Comparison of ENCODE assay signal across 4 cellular contexts in the genomic region with DNA sequence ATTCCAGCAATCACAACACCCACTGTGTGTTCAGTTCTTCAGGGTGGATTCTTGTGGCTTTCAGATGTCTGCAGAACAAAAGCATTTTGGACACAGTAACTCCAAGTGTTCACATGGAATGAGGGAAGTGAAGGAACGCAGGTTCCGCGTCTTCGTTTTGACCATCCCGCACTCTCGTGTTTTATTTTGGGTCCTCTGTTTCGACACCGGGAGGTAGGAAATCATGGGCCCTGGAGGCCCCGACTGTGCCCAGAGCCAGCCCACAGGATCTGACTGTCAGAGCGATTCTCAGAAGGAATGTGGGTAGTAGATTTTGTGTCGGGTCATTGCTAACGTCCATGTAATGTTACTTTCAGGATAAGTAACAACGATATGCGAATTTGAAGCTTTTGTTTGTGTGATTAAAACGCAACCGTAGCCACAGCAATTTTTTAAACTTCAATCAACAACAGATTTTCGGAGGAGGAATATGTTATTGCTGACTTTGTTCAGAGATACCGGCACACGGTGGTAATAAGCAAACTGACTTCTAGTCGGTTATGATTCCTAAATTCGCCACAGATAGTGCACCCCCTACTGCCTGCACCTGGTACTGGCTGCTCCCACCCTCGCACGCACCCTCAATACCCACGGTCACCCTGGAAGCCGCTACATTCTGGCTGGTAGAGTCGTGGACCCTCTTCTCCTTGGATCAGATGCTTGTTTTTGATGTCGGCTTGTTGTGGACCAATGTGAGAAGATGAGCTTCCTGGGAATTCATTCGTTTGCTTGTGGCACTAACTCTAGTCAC.
TF ChIP-seq lines count a peak whose summit lies in the region.

No MANE protein-coding gene starts in this region.

TF ChIP-seq in SK-N-SH, 30 proteins besides CTCF, POLR2A, EP300 and RAD21:
- no peak for TF ChIP-seq RXRA (IDR thresholded peaks at IDR 0.05; ENCODE audit: borderline replicate concordance, low read depth)

TF ChIP-seq in SK-N-SH treated with all-trans-retinoic acid at 6 μM for 48 hours, 23 proteins besides CTCF, POLR2A, EP300 and RAD21:
- TF ChIP-seq POU6F1 (CRISPR knock-in tag; IDR thresholded peaks at IDR 0.05; ENCODE audit: borderline replicate concordance, low read depth): no peak
- no peak for TF ChIP-seq ARNTL (CRISPR knock-in tag; IDR thresholded peaks at IDR 0.05; ENCODE audit: borderline replicate concordance, low read depth)
- TF ChIP-seq RARB (CRISPR knock-in tag; IDR thresholded peaks at IDR 0.05): no peak
- TF ChIP-seq ZFP30 (CRISPR knock-in tag; IDR thresholded peaks at IDR 0.05): no peak
- no peak for TF ChIP-seq CSDC2 (CRISPR knock-in tag; IDR thresholded peaks at IDR 0.05)
- no peak for TF ChIP-seq ZNF70 (CRISPR knock-in tag; IDR thresholded peaks at IDR 0.05)
- TF ChIP-seq ZFP3 (CRISPR knock-in tag; IDR thresholded peaks at IDR 0.05): no peak
- TF ChIP-seq BACH2 (CRISPR knock-in tag; IDR thresholded peaks at IDR 0.05; ENCODE audit: borderline replicate concordance): no peak
- TF ChIP-seq TOX (CRISPR knock-in tag; IDR thresholded peaks at IDR 0.05; ENCODE audit: borderline replicate concordance): no peak
- TF ChIP-seq ZNF565 (CRISPR knock-in tag; conservative IDR thresholded peaks at IDR 0.05; ENCODE audit: low read depth): no peak

TF ChIP-seq in GM23338, 12 proteins besides CTCF, POLR2A, EP300 and RAD21 (continues in another document):
- no peak for TF ChIP-seq ZNF331 (CRISPR knock-in tag; IDR thresholded peaks at IDR 0.05; ENCODE audit: low read depth)
- no peak for TF ChIP-seq EZH2 (IDR thresholded peaks at IDR 0.05; ENCODE audit: low read depth, unreplicated experiment)
- TF ChIP-seq ETS1 (IDR thresholded peaks at IDR 0.05): no peak
- no peak for TF ChIP-seq STAT1 (IDR thresholded peaks at IDR 0.05; ENCODE audit: unreplicated experiment)
- no peak for TF ChIP-seq CREB1 (CRISPR knock-in tag; IDR thresholded peaks at IDR 0.05; ENCODE audit: low read depth)
- TF ChIP-seq POLR2AphosphoS5 (IDR thresholded peaks at IDR 0.05; ENCODE audit: low read depth): no peak
- TF ChIP-seq REST (IDR thresholded peaks at IDR 0.05; ENCODE audit: unreplicated experiment): no peak

TF ChIP-seq in K562, 482 proteins besides CTCF, POLR2A, EP300 and RAD21:
- TF ChIP-seq CTBP1 (IDR thresholded peaks at IDR 0.05; ENCODE audit: borderline replicate concordance) (no peak), ZNF668 (CRISPR knock-in tag; IDR thresholded peaks at IDR 0.05) (no peak), MCM7 (IDR thresholded peaks at IDR 0.05) (no peak), CTCFL (IDR thresholded peaks at IDR 0.05; ENCODE audit: borderline replicate concordance, insufficient read depth, low read depth, low read length, poor library complexity, severe bottlenecking) (peak; percentile 36)
